In the genomic region with DNA sequence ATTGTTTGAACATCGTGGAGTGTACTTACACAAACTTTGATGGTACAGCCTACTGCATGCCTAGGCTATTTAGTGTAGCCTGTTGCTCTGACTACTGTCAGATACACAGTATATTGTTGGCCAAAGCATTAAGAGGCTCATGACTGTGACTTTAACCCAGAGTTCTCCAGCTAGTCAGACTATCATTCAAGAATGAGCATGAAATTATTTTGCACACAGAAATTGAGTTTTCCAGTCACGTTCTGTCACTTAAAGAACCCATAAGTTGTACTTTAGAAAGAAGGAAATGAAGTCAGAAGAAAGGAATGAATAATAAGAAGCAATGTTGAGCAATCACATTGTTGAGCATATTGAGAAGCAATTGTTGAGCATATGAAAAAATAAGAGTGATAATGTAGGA, we compare ENCODE assay signal across 13 cellular contexts. TPM values are rescaled to one million over a fixed set of nuclear protein-coding genes. Genes with fewer than 3 reads are reported as not detected.
A peak's percentile ranks its signal among the peaks of the same experiment; 100 is the strongest.
DNase-seq lines count a peak whose midpoint lies in the region; ATAC-seq, FAIRE-seq and TF ChIP-seq lines count a peak whose summit lies in the region.
"Had no signal": no experiment of that assay in that cellular context is flagged by ENCODE, and none has a peak within 500 bp of the region (broad histone marks: within the 10 kb centered on the region; RNA-seq: fewer than 3 reads in every experiment).

No MANE protein-coding gene starts in this region.

- FAIRE-seq in HTR-8/SVneo (lab: Jason Lieb, UNC) (peak; percentile 76), kidney (lab: Jason Lieb, UNC) (no peak)

- H3K27ac ChIP-seq in brain microvascular endothelial cell (peak overlapping the region; percentile 3), left lung (peak overlapping the region; percentile 37 to 69), kidney (ENCODE audit: low read depth in 2 of 2, low read length in 2 of 2) (no peak overlapping the region)

- H3K9me3 ChIP-seq in left lung (no peaks in the 10 kb centered on the region), kidney (ENCODE audit: control insufficient read depth in 1 of 2, low read length in 2 of 2) (no peaks in the 10 kb centered on the region)

- TF ChIP-seq CTCF in AG10803 (conservative IDR thresholded peaks at IDR 0.05; ENCODE audit: low read length) (no peak), brain microvascular endothelial cell (IDR thresholded peaks at IDR 0.05; ENCODE audit: low read depth, low read length, missing control alignments) (no peak), left lung (IDR thresholded peaks at IDR 0.05) (no peak), kidney (IDR thresholded peaks at IDR 0.05; ENCODE audit: borderline replicate concordance, extremely low read depth, insufficient read depth) (no peak)

- no peaks in the 10 kb centered on the region for H3K27me3 ChIP-seq in brain microvascular endothelial cell (replicated peaks)
- H3K27me3 ChIP-seq in left lung = no peaks in the 10 kb centered on the region

- no peak overlapping the region for H3K9ac ChIP-seq in kidney (ENCODE audit: low read length in 2 of 2)

- DNase-seq in AG10803 (ENCODE audit: low read depth) (peak; percentile 77), HTR-8/SVneo (ENCODE audit: insufficient read length, low spot score) (peak; percentile 38), brain microvascular endothelial cell (peak; percentile 50), left lung (no peak), retina (no peak), kidney (no peak), putamen (ENCODE audit: low spot score) (no peak)
- DNase-seq: activated T-cell treated with anti-CD3 and anti-CD28 coated beads, Interleukin-2, amount 50 U/mL, for 72 hours; natural killer cell; NCI-H1694 treated with DMSO at 0.1 percent for 48 hours; stimulated activated naive CD8-positive, alpha-beta T cell treated with anti-CD3 and anti-CD28 coated beads, Interleukin-15, Interleukin-2, amounts not matched to agents 100 U/mL and 50 U/mL, for 24 hours had no signal

- in situ Hi-C loops in brain microvascular endothelial cell (cut with HindIII; ENCODE audit: low pct_ligation_motif_present, low sequenced_read_pairs) = no loop called here

- no peak overlapping the region for H3K4me3 ChIP-seq in AG10803 (ENCODE audit: low read length)
- H3K4me3 ChIP-seq in brain microvascular endothelial cell (ENCODE audit: low read depth, low read length) = no peak overlapping the region
- H3K4me3 ChIP-seq in left lung = no peak overlapping the region
- H3K4me3 ChIP-seq in kidney (ENCODE audit: low read length in 2 of 2) = no peak overlapping the region

- H3K4me1 ChIP-seq in left lung = peaks cover 0 to 14% of the 10 kb centered on the region in 2 donors
- H3K4me1 ChIP-seq in kidney (ENCODE audit: control insufficient read depth in 1 of 2, insufficient read depth in 1 of 2, low read depth in 1 of 2, low read length in 2 of 2) = no peaks in the 10 kb centered on the region

- H3K36me3 ChIP-seq in brain microvascular endothelial cell (replicated peaks) (peaks cover 8% of the 10 kb centered on the region), left lung (peaks cover 0 to 46% of the 10 kb centered on the region in 2 donors), kidney (ENCODE audit: control insufficient read depth in 1 of 2, insufficient read depth in 2 of 2, low read length in 2 of 2) (peaks cover 5 to 15% of the 10 kb centered on the region in 2 donors)

- intact Hi-C loops in left lung (cut with DNase I) (loop anchor here in 1 of 2 donors (10.0 kb wide), 1 partner anchor 93 kb away; the partner anchor contains the start of genes ACAA1 and MYD88), kidney (cut with DNase I) (no loop called here)

- ATAC-seq in left lung = peak; percentile 93
- ATAC-seq in GM18502 (IDR thresholded peaks at IDR 0.05; ENCODE audit: poor library complexity, unreplicated experiment) = no peak
- ATAC-seq: natural killer cell; stimulated activated naive CD8-positive, alpha-beta T cell treated with anti-CD3 and anti-CD28 coated beads, Interleukin-15, Interleukin-2, amounts not matched to agents 100 U/mL and 50 U/mL, for 24 hours had no signal

RNA-seq across cellular contexts. Expression of gene SLC22A13, which starts 37.6 kb away (rescaled TPM):
- total RNA-seq in left lung (under 1 TPM; 0.32 to 0.68 TPM), kidney (0.16 TPM)
- 9.9 TPM for polyA plus RNA-seq in kidney (ENCODE audit: insufficient read depth, low read depth, low replicate concordance)

RNA-seq across cellular contexts. Expression of gene SLC22A14, which starts 54.1 kb away (rescaled TPM):
- under 1 TPM in 1 of 2 donors, not detected in 1; 0.18 TPM for total RNA-seq in left lung
- 0.19 TPM for total RNA-seq in kidney
- polyA plus RNA-seq in kidney (ENCODE audit: insufficient read depth, low read depth, low replicate concordance) = 0.75 TPM
- total RNA-seq: dermis microvascular lymphatic vessel endothelial cell had no signal

Comparison
In these comparisons a context has a peak if more than half of its experiments do, and no peak if none do; other contexts are left out.
1. DNase-seq: peak in AG10803 (single experiment), HTR-8/SVneo (single experiment) and brain microvascular endothelial cell (single experiment); none in left lung (0 of 2), retina (single experiment), kidney (single experiment) and putamen (single experiment).
2. H3K27ac ChIP-seq: peak in brain microvascular endothelial cell (single experiment) and left lung (2 of 2); none in kidney (0 of 2).